ENCODE assay signal across 1 cellular context in genomic region chr19:18453269-18454024, GRCh38.
TF ChIP-seq lines count a peak whose summit lies in the region.

No MANE protein-coding gene starts in this region.

TF ChIP-seq in IMR-90, 13 proteins besides CTCF, POLR2A, EP300 and RAD21:
- TF ChIP-seq BHLHE40 (IDR thresholded peaks at IDR 0.05; ENCODE audit: low read depth, low read length): no peak
- TF ChIP-seq SMC3 (IDR thresholded peaks at IDR 0.05; ENCODE audit: low read depth, low read length): no peak
- TF ChIP-seq ELK1 (IDR thresholded peaks at IDR 0.05; ENCODE audit: borderline replicate concordance, low read depth, low read length): no peak
- no peak for TF ChIP-seq CEBPB (IDR thresholded peaks at IDR 0.05; ENCODE audit: low read depth, low read length)
- TF ChIP-seq NFE2L2 (IDR thresholded peaks at IDR 0.05; ENCODE audit: low read depth, low read length): no peak
- TF ChIP-seq RFX5 (IDR thresholded peaks at IDR 0.05; ENCODE audit: low read depth, low read length): no peak
- TF ChIP-seq USF2 (IDR thresholded peaks at IDR 0.05; ENCODE audit: low read depth, low read length): no peak
- TF ChIP-seq MAZ (IDR thresholded peaks at IDR 0.05; ENCODE audit: borderline replicate concordance, low read depth, low read length): no peak
- no peak for TF ChIP-seq RCOR1 (IDR thresholded peaks at IDR 0.05; ENCODE audit: insufficient replicate concordance, low read length)
- no peak for TF ChIP-seq FOS (IDR thresholded peaks at IDR 0.05; ENCODE audit: low read depth, low read length)
- no peak for TF ChIP-seq MXI1 (IDR thresholded peaks at IDR 0.05; ENCODE audit: borderline replicate concordance, low read depth, low read length)
